8 cellular contexts compared by ENCODE assay signal in genomic region chr19:996051-996838, GRCh38. TPM values are rescaled to one million over a fixed set of nuclear protein-coding genes. Genes with fewer than 3 reads are reported as not detected.
DNase-seq lines count a peak whose midpoint lies in the region; ATAC-seq, FAIRE-seq and TF ChIP-seq lines count a peak whose summit lies in the region.

No MANE protein-coding gene starts in this region.

- intact Hi-C loops in A673 (cut with micrococcal nuclease; ENCODE audit: unreplicated experiment): loop anchor here (5.0 kb wide), 1 partner anchor 74 kb away; no protein-coding TSS in a partner anchor
- intact Hi-C loops in K562 (cut with micrococcal nuclease): no loop called here

- H3K27me3 Mint-ChIP-seq in HFFc6 (ENCODE audit: insufficient read depth): peaks cover 21% of the 10 kb centered on the region
- H3K27me3 Mint-ChIP-seq in type B pancreatic cell: peaks cover 44% of the 10 kb centered on the region

- H4K20me1 ChIP-seq in K562 (replicated peaks; ENCODE audit: control insufficient read depth, insufficient read depth, low read length): no peaks in the 10 kb centered on the region; the same call in 1 of the 2 replicates

- H3K4me3 ChIP-seq in A673 (ENCODE audit: low read depth, low read length, poor library complexity, severe bottlenecking) (peak overlapping the region; percentile 27), K562 (no peak overlapping the region)

- no peak overlapping the region for H2AFZ ChIP-seq in K562 (ENCODE audit: low read depth, low read length)

- CTCF ChIA-PET in A673 (lab: Charles Lee): no interaction called here
- CTCF ChIA-PET in K562 (lab: Yijun Ruan, JAX; ENCODE audit: low intra/inter-chr PET ratio): no interaction called here

- H3K4me3 Mint-ChIP-seq in HFFc6 (peak overlapping the region; percentile 59), type B pancreatic cell (peak overlapping the region; percentile 55)

- peak; percentile 65 for FAIRE-seq in K562 (lab: Jason Lieb, UNC)

- peak; percentile 60; the same call in 1 of the 2 replicates for TF ChIP-seq POLR2A in K562 (conservative IDR thresholded peaks at IDR 0.05)

- TF ChIP-seq EP300 in K562 (IDR thresholded peaks at IDR 0.05; ENCODE audit: low read length): no peak

- H3K27ac Mint-ChIP-seq in HFFc6: no peak overlapping the region
- no peak overlapping the region for H3K27ac Mint-ChIP-seq in type B pancreatic cell

- peaks cover 16% of the 10 kb centered on the region for H3K36me3 ChIP-seq in A673 (ENCODE audit: insufficient read depth, low read length, poor library complexity, severe bottlenecking)
- H3K36me3 ChIP-seq in K562 (ENCODE audit: control insufficient read depth, insufficient read depth, low read length): peaks cover 38% of the 10 kb centered on the region; the same call in 1 of the 3 replicates

- peaks cover 3% of the 10 kb centered on the region for H3K9me1 ChIP-seq in K562 (ENCODE audit: control insufficient read depth, insufficient read depth, low read length)

- H3K79me2 ChIP-seq in K562 (ENCODE audit: control insufficient read depth, insufficient read depth, low read length): no peaks in the 10 kb centered on the region

- in situ Hi-C loops in K562 (cut with MboI): no loop called here

- H3K27me3 ChIP-seq in A673 (replicated peaks; ENCODE audit: insufficient read depth, low read depth, low read length, poor library complexity) (peaks cover 48% of the 10 kb centered on the region), K562 (ENCODE audit: control insufficient read depth in 2 of 2, insufficient read depth in 2 of 2, low read length in 2 of 2) (no peaks in the 10 kb centered on the region)

- no peaks in the 10 kb centered on the region for H3K9me3 ChIP-seq in A673 (ENCODE audit: low read depth, low read length, poor library complexity, severe bottlenecking)
- H3K9me3 ChIP-seq in K562 (replicated peaks; ENCODE audit: control insufficient read depth, insufficient read depth, low read depth, low read length): no peaks in the 10 kb centered on the region

- H3K36me3 Mint-ChIP-seq in HFFc6 (ENCODE audit: low read depth) (peaks cover 4% of the 10 kb centered on the region; the same call in 1 of the 2 replicates), type B pancreatic cell (peaks cover 3% of the 10 kb centered on the region)

- ATAC-seq in K562: peak; percentile 64
- ATAC-seq in GM18511 (IDR thresholded peaks at IDR 0.05; ENCODE audit: unreplicated experiment): no peak
- ATAC-seq in GM21367 (IDR thresholded peaks at IDR 0.05; ENCODE audit: unreplicated experiment): no peak

- peak overlapping the region; percentile 54 for H3K4me2 ChIP-seq in K562 (ENCODE audit: insufficient read depth, low read length)

- POLR2A ChIA-PET in A673 (lab: Charles Lee; ENCODE audit: low non-redundant PET) (interaction anchor here (0.6 kb wide), 2 partner anchors 12 to 18 kb away, joined by 3 read pairs; partner anchors contain the start of gene WDR18), K562 (lab: Yijun Ruan, JAX) (interaction anchor here (0.6 to 2.8 kb wide), 6 partner anchors 12 to 273 kb away, joined by 3 to 10 read pairs (median 4); partner anchors contain the start of genes CIRBP and WDR18)

- peak overlapping the region in 1 of 2 experiments; percentile 87; a peak in 3 of 4 replicates for H3K9ac ChIP-seq in K562 (ENCODE audit: insufficient read depth in 1 of 2, low read depth in 2 of 2, low read length in 2 of 2)

- H3K9me3 Mint-ChIP-seq in HFFc6 (no peaks in the 10 kb centered on the region), type B pancreatic cell (no peaks in the 10 kb centered on the region)

- TF ChIP-seq CTCF in A673 (conservative IDR thresholded peaks at IDR 0.05; ENCODE audit: low read depth, low read length) (no peak), HFFc6 (IDR thresholded peaks at IDR 0.05) (no peak), K562 (IDR thresholded peaks at IDR 0.05 in 2 of 3, conservative IDR thresholded peaks at IDR 0.05 in 1 of 3; ENCODE audit: insufficient read depth in 2 of 3, low read depth in 1 of 3, low read length in 3 of 3) (0 out of 6 replicates have a peak, but pooled peaks of 1 of the 3 experiments have one; percentile 1), type B pancreatic cell (conservative IDR thresholded peaks at IDR 0.05) (no peak)

- 22% methylated on average over 57 of the region's 64 CpGs for WGBS in K562 (ENCODE audit: insufficient coverage, low coverage, missing lambda C conversion rate)

- H3K27ac ChIP-seq in A673 (ENCODE audit: low read depth, low read length, poor library complexity, severe bottlenecking) (no peak overlapping the region), K562 (ENCODE audit: extremely low read depth, low read depth, low read length) (no peak overlapping the region)

- DNase-seq in A673 (ENCODE audit: low spot score) (peak; percentile 70), HFFc6 (peak; percentile 45), T-helper 22 cell (ENCODE audit: low read depth) (peak; percentile 88), K562 (ENCODE audit: extremely low read depth in 1 of 4, low spot score in 3 of 4) (peak; percentile 74 to 82 (median 79)), myocyte (ENCODE audit: low read depth) (peak; percentile 15), type B pancreatic cell (ENCODE audit: extremely low spot score, unreplicated experiment) (no peak)

- H3K4me1 Mint-ChIP-seq in HFFc6 (ENCODE audit: low read depth): peaks cover 5% of the 10 kb centered on the region; the same call in 1 of the 2 replicates
- H3K4me1 Mint-ChIP-seq in type B pancreatic cell (ENCODE audit: unreplicated experiment): peaks cover 5% of the 10 kb centered on the region

- no peak for TF ChIP-seq RAD21 in K562 (CRISPR knock-in tag; conservative IDR thresholded peaks at IDR 0.05 in 1 of 2, IDR thresholded peaks at IDR 0.05 in 1 of 2)

- BruUV-seq in A673 (replicated peaks; lab: Mats Ljungman, UMichigan) (no TSS peak), K562 (replicated peaks; lab: Mats Ljungman, UMichigan) (no TSS peak)

- H3K4me1 ChIP-seq in A673 (ENCODE audit: insufficient read depth, low read length, poor library complexity, severe bottlenecking) (peaks cover 20% of the 10 kb centered on the region), K562 (replicated peaks in 1 of 2; ENCODE audit: control insufficient read depth in 2 of 2, insufficient read depth in 2 of 2, low read length in 2 of 2) (peaks cover 9 to 77% of the 10 kb centered on the region in 2 experiments)

RNA-seq across cellular contexts. Expression of gene GRIN3B, which starts 4.0 kb away (rescaled TPM):
- total RNA-seq in A673 (2021) (not detected in 2 replicates), K562 (2014; rRNA removed) (0.95 TPM in 1 of 2 replicates, not detected in the other), K562 (2014; rRNA removed; fragmentation: Illumina TruSeq; extraction: Trizol) (not detected in 2 replicates), K562 (2015; rRNA removed; fragmentation: Illumina TruSeq; extraction: Trizol) (not detected in 2 replicates), K562 (2021) (0.51 TPM in 1 of 2 replicates, not detected in the other), myocyte (0.05 and 0.16 TPM in 2 replicates), type B pancreatic cell (ENCODE audit: low replicate concordance) (0.65 and 1.00 TPM in 2 replicates)
- total RNA-seq in HFFc6 (2021; fragmentation: NEBNext Ultra II Directional; extraction: Animal tissue kit (Norgen Biotek cat#: 25700)): under 1 TPM; 0.34 to 0.66 (median 0.41) TPM
- 0.32 and 0.88 TPM in 2 replicates for total RNA-seq in K562 (2011; cell fraction: chromatin; rRNA removed; ENCODE audit: low replicate concordance)
- 1.3 and 2.9 TPM in 2 replicates for total RNA-seq in K562 (2011; cell fraction: nucleolus; rRNA removed)
- total RNA-seq in K562 (2011; cell fraction: nucleoplasm; rRNA removed): 0.29 and 0.46 TPM in 2 replicates
- polyA plus RNA-seq in K562 (2011; rRNA removed) (0.06 and 0.23 TPM in 2 replicates), K562 (2014; fragmentation: Illumina TruSeq; extraction: Trizol) (not detected in 2 replicates), K562 (2014; fragmentation: Nextera tagmentation; extraction: Ambion mirVana) (not detected), K562 (2014; rRNA removed) (0.15 and 0.19 TPM in 2 replicates)
- 0.31 and 0.53 TPM in 2 replicates for polyA plus RNA-seq in K562 (2011; cell fraction: cytosol; rRNA removed)
- polyA plus RNA-seq in K562 (2011; cell fraction: nucleus; rRNA removed): 2.2 and 2.5 TPM in 2 replicates
- polyA plus RNA-seq in K562 (2012): 0.12 and 0.51 TPM in 2 replicates
- 0.06 TPM in 1 of 2 replicates, not detected in the other for polyA minus RNA-seq in K562 (2011; rRNA and poly(A)+ RNA removed)
- not detected in 2 replicates for polyA minus RNA-seq in K562 (2011; cell fraction: cytosol; rRNA and poly(A)+ RNA removed)
- 0.40 and 1.4 TPM in 2 replicates for polyA minus RNA-seq in K562 (2011; cell fraction: nucleus; rRNA and poly(A)+ RNA removed)
- 0.05 TPM for polyA plus RNA-seq in myocyte (2012)

RNA-seq across cellular contexts. Expression of gene WDR18, which starts 12.1 kb away (rescaled TPM):
- 109 and 116 TPM in 2 replicates for total RNA-seq in A673 (2021)
- 10 to 100 TPM; 47.5 to 55.8 (median 51.3) TPM for total RNA-seq in HFFc6 (2021; fragmentation: NEBNext Ultra II Directional; extraction: Animal tissue kit (Norgen Biotek cat#: 25700))
- 32.2 and 119 TPM in 2 replicates for total RNA-seq in K562 (2011; cell fraction: chromatin; rRNA removed; ENCODE audit: low replicate concordance)
- 140 and 174 TPM in 2 replicates for total RNA-seq in K562 (2011; cell fraction: nucleolus; rRNA removed)
- 50.0 and 55.1 TPM in 2 replicates for total RNA-seq in K562 (2011; cell fraction: nucleoplasm; rRNA removed)
- total RNA-seq in K562 (2014; rRNA removed): 181 and 210 TPM in 2 replicates
- total RNA-seq in K562 (2014; rRNA removed; fragmentation: Illumina TruSeq; extraction: Trizol): 13.0 and 15.5 TPM in 2 replicates
- 37.6 and 45.0 TPM in 2 replicates for total RNA-seq in K562 (2015; rRNA removed; fragmentation: Illumina TruSeq; extraction: Trizol)
- 128 and 134 TPM in 2 replicates for total RNA-seq in K562 (2021)
- polyA plus RNA-seq in K562 (2011; rRNA removed): 30.1 and 47.8 TPM in 2 replicates
- polyA plus RNA-seq in K562 (2011; cell fraction: cytosol; rRNA removed): 62.1 and 244 TPM in 2 replicates
- polyA plus RNA-seq in K562 (2011; cell fraction: nucleus; rRNA removed): 137 and 203 TPM in 2 replicates
- polyA plus RNA-seq in K562 (2012): 73.6 and 92.2 TPM in 2 replicates
- 16.3 and 52.9 TPM in 2 replicates for polyA plus RNA-seq in K562 (2014; fragmentation: Illumina TruSeq; extraction: Trizol)
- polyA plus RNA-seq in K562 (2014; fragmentation: Nextera tagmentation; extraction: Ambion mirVana): 1 to 10 TPM in 1 of 2 experiments, under 1 TPM in 1; 0.65 to 1.1 TPM
- polyA plus RNA-seq in K562 (2014; rRNA removed): 106 and 130 TPM in 2 replicates
- polyA minus RNA-seq in K562 (2011; rRNA and poly(A)+ RNA removed): 17.0 and 26.0 TPM in 2 replicates
- 90.0 and 91.8 TPM in 2 replicates for polyA minus RNA-seq in K562 (2011; cell fraction: cytosol; rRNA and poly(A)+ RNA removed)
- 52.1 and 52.4 TPM in 2 replicates for polyA minus RNA-seq in K562 (2011; cell fraction: nucleus; rRNA and poly(A)+ RNA removed)
- 34.2 and 42.9 TPM in 2 replicates for total RNA-seq in myocyte
- polyA plus RNA-seq in myocyte (2012): 42.8 TPM
- total RNA-seq in type B pancreatic cell (ENCODE audit: low replicate concordance): 59.5 and 65.4 TPM in 2 replicates

RNA-seq across cellular contexts. Expression of gene TMEM259, which starts 24.7 kb away (rescaled TPM):
- 151 and 170 TPM in 2 replicates for total RNA-seq in A673 (2021)
- 100 to 1,000 TPM; 127 to 164 (median 149) TPM for total RNA-seq in HFFc6 (2021; fragmentation: NEBNext Ultra II Directional; extraction: Animal tissue kit (Norgen Biotek cat#: 25700))
- 157 and 512 TPM in 2 replicates for total RNA-seq in K562 (2011; cell fraction: chromatin; rRNA removed; ENCODE audit: low replicate concordance)
- total RNA-seq in K562 (2011; cell fraction: nucleolus; rRNA removed): 498 and 541 TPM in 2 replicates
- 251 and 289 TPM in 2 replicates for total RNA-seq in K562 (2011; cell fraction: nucleoplasm; rRNA removed)
- 135 and 169 TPM in 2 replicates for total RNA-seq in K562 (2014; rRNA removed)
- total RNA-seq in K562 (2014; rRNA removed; fragmentation: Illumina TruSeq; extraction: Trizol): 13.4 and 18.5 TPM in 2 replicates
- 59.7 and 60.9 TPM in 2 replicates for total RNA-seq in K562 (2015; rRNA removed; fragmentation: Illumina TruSeq; extraction: Trizol)
- total RNA-seq in K562 (2021): 176 and 193 TPM in 2 replicates
- polyA plus RNA-seq in K562 (2011; rRNA removed): 83.2 and 158 TPM in 2 replicates
- 163 and 311 TPM in 2 replicates for polyA plus RNA-seq in K562 (2011; cell fraction: cytosol; rRNA removed)
- polyA plus RNA-seq in K562 (2011; cell fraction: nucleus; rRNA removed): 1,374 and 1,890 TPM in 2 replicates
- polyA plus RNA-seq in K562 (2012): 118 and 187 TPM in 2 replicates
- polyA plus RNA-seq in K562 (2014; fragmentation: Illumina TruSeq; extraction: Trizol): 63.6 and 79.5 TPM in 2 replicates
- polyA plus RNA-seq in K562 (2014; fragmentation: Nextera tagmentation; extraction: Ambion mirVana): under 1 TPM; 0.52 to 0.57 TPM
- polyA plus RNA-seq in K562 (2014; rRNA removed): 225 and 231 TPM in 2 replicates
- 18.2 and 31.6 TPM in 2 replicates for polyA minus RNA-seq in K562 (2011; rRNA and poly(A)+ RNA removed)
- polyA minus RNA-seq in K562 (2011; cell fraction: cytosol; rRNA and poly(A)+ RNA removed): 42.1 and 50.9 TPM in 2 replicates
- polyA minus RNA-seq in K562 (2011; cell fraction: nucleus; rRNA and poly(A)+ RNA removed): 105 and 111 TPM in 2 replicates
- 182 and 198 TPM in 2 replicates for total RNA-seq in myocyte
- polyA plus RNA-seq in myocyte (2012): 114 TPM
- total RNA-seq in type B pancreatic cell (ENCODE audit: low replicate concordance): 157 and 173 TPM in 2 replicates

RNA-seq across cellular contexts. Expression of gene RNU6-2, which starts 25.1 kb away (rescaled TPM):
- total RNA-seq in A673 (2021): not detected in 2 replicates
- not detected for total RNA-seq in HFFc6 (2021; fragmentation: NEBNext Ultra II Directional; extraction: Animal tissue kit (Norgen Biotek cat#: 25700))
- not detected in 2 replicates for total RNA-seq in K562 (2011; cell fraction: chromatin; rRNA removed; ENCODE audit: low replicate concordance)
- total RNA-seq in K562 (2011; cell fraction: nucleolus; rRNA removed): not detected in 2 replicates
- not detected in 2 replicates for total RNA-seq in K562 (2011; cell fraction: nucleoplasm; rRNA removed)
- total RNA-seq in K562 (2014; rRNA removed): not detected in 2 replicates
- total RNA-seq in K562 (2014; rRNA removed; fragmentation: Illumina TruSeq; extraction: Trizol): not detected in 2 replicates
- total RNA-seq in K562 (2015; rRNA removed; fragmentation: Illumina TruSeq; extraction: Trizol): not detected in 2 replicates
- not detected in 2 replicates for total RNA-seq in K562 (2021)
- polyA plus RNA-seq in K562 (2011; rRNA removed): not detected in 2 replicates
- polyA plus RNA-seq in K562 (2011; cell fraction: cytosol; rRNA removed): not detected in 2 replicates
- polyA plus RNA-seq in K562 (2011; cell fraction: nucleus; rRNA removed): not detected in 2 replicates
- polyA plus RNA-seq in K562 (2012): not detected in 2 replicates
- polyA plus RNA-seq in K562 (2014; fragmentation: Illumina TruSeq; extraction: Trizol): not detected in 2 replicates
- not detected for polyA plus RNA-seq in K562 (2014; fragmentation: Nextera tagmentation; extraction: Ambion mirVana)
- polyA plus RNA-seq in K562 (2014; rRNA removed): not detected in 2 replicates
- polyA minus RNA-seq in K562 (2011; rRNA and poly(A)+ RNA removed): under 0.01 TPM in 2 replicates
- 667 TPM in 1 of 2 replicates, not detected in the other for polyA minus RNA-seq in K562 (2011; cell fraction: cytosol; rRNA and poly(A)+ RNA removed)
- under 0.01 TPM in 1 of 2 replicates, not detected in the other for polyA minus RNA-seq in K562 (2011; cell fraction: nucleus; rRNA and poly(A)+ RNA removed)
- not detected in 2 replicates for total RNA-seq in myocyte
- not detected for polyA plus RNA-seq in myocyte (2012)
- total RNA-seq in type B pancreatic cell (ENCODE audit: low replicate concordance): not detected in 2 replicates

RNA-seq across cellular contexts. Expression of gene CNN2, which starts 30.2 kb away (rescaled TPM):
- total RNA-seq in A673 (2021) (112 and 146 TPM in 2 replicates), K562 (2014; rRNA removed) (82.3 and 124 TPM in 2 replicates), K562 (2014; rRNA removed; fragmentation: Illumina TruSeq; extraction: Trizol) (33.7 and 45.6 TPM in 2 replicates), K562 (2015; rRNA removed; fragmentation: Illumina TruSeq; extraction: Trizol) (52.7 and 54.9 TPM in 2 replicates), K562 (2021) (161 and 174 TPM in 2 replicates), myocyte (88.1 and 92.4 TPM in 2 replicates), type B pancreatic cell (ENCODE audit: low replicate concordance) (276 and 279 TPM in 2 replicates)
- 100 to 1,000 TPM; 483 to 579 (median 507) TPM for total RNA-seq in HFFc6 (2021; fragmentation: NEBNext Ultra II Directional; extraction: Animal tissue kit (Norgen Biotek cat#: 25700))
- 25.1 and 70.9 TPM in 2 replicates for total RNA-seq in K562 (2011; cell fraction: chromatin; rRNA removed; ENCODE audit: low replicate concordance)
- 40.8 and 41.4 TPM in 2 replicates for total RNA-seq in K562 (2011; cell fraction: nucleolus; rRNA removed)
- 34.4 and 52.1 TPM in 2 replicates for total RNA-seq in K562 (2011; cell fraction: nucleoplasm; rRNA removed)
- polyA plus RNA-seq in K562 (2011; rRNA removed) (36.4 and 61.3 TPM in 2 replicates), K562 (2014; fragmentation: Illumina TruSeq; extraction: Trizol) (123 and 158 TPM in 2 replicates), K562 (2014; fragmentation: Nextera tagmentation; extraction: Ambion mirVana) (10 to 100 TPM; 12.1 to 12.8 TPM), K562 (2014; rRNA removed) (71.3 and 73.3 TPM in 2 replicates)
- polyA plus RNA-seq in K562 (2011; cell fraction: cytosol; rRNA removed): 82.9 and 105 TPM in 2 replicates
- polyA plus RNA-seq in K562 (2011; cell fraction: nucleus; rRNA removed): 42.5 and 55.7 TPM in 2 replicates
- polyA plus RNA-seq in K562 (2012): 82.7 and 152 TPM in 2 replicates
- polyA minus RNA-seq in K562 (2011; rRNA and poly(A)+ RNA removed): 45.8 and 50.7 TPM in 2 replicates
- polyA minus RNA-seq in K562 (2011; cell fraction: cytosol; rRNA and poly(A)+ RNA removed): 132 and 161 TPM in 2 replicates
- polyA minus RNA-seq in K562 (2011; cell fraction: nucleus; rRNA and poly(A)+ RNA removed): 9.0 and 15.9 TPM in 2 replicates
- 202 TPM for polyA plus RNA-seq in myocyte (2012)
